ENCODE assay signal across 15 cellular contexts in the genomic region with DNA sequence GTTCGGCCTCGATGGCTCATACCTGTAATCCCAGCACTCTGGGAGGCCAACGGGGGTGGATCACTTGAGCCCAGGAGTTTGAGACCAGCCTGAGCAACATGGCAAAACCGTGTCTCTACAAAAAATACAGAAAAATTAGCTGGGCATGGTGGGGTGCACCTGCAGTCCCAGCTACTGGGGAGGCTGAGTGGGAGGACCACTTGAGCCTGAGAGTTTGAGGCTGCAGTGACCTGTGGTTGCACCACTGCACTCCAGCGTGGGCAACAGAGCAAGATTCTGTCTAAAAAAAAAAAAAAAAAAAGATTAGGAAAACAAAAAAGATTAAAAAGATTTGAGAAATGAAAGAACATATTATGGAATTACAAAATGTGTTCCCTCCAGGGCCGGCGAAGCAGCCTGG. TPM values are rescaled to one million over a fixed set of nuclear protein-coding genes. Genes with fewer than 3 reads are reported as not detected.
DNase-seq lines count a peak whose midpoint lies in the region; ATAC-seq and TF ChIP-seq lines count a peak whose summit lies in the region.
"Had no signal": no experiment of that assay in that cellular context is flagged by ENCODE, and none has a peak within 500 bp of the region (broad histone marks: within the 10 kb centered on the region; RNA-seq: fewer than 3 reads in every experiment).

No MANE protein-coding gene starts in this region.

- H3K9me3 ChIP-seq in CD4-positive, alpha-beta memory T cell (ENCODE audit: control insufficient read depth in 1 of 2, low read length in 2 of 2) = no peaks in the 10 kb centered on the region
- H3K9me3 ChIP-seq in OCI-LY7 (ENCODE audit: low read length) (peaks cover 21% of the 10 kb centered on the region), ovary (no peaks in the 10 kb centered on the region)
- peaks cover 0 to 4% (median 0%) of the 10 kb centered on the region in 3 experiments for H3K9me3 ChIP-seq in naive thymus-derived CD4-positive, alpha-beta T cell (ENCODE audit: control insufficient read depth in 2 of 3, low read length in 3 of 3)

- H3K4me3 ChIP-seq in CD4-positive, alpha-beta memory T cell (ENCODE audit: low read length in 2 of 2) = no peak overlapping the region
- H3K4me3 ChIP-seq in OCI-LY7 (ENCODE audit: low read depth, low read length, poor library complexity, severe bottlenecking) = peak overlapping the region; percentile 25
- H3K4me3 ChIP-seq in naive thymus-derived CD4-positive, alpha-beta T cell (ENCODE audit: low read length) = no peak overlapping the region
- H3K4me3 ChIP-seq in ovary = no peak overlapping the region
- H3K4me3 ChIP-seq: SJSA1 had no signal

- H3K27me3 ChIP-seq in CD4-positive, alpha-beta memory T cell (ENCODE audit: insufficient read depth, low read length) = no peaks in the 10 kb centered on the region
- no peaks in the 10 kb centered on the region for H3K27me3 ChIP-seq in naive thymus-derived CD4-positive, alpha-beta T cell (ENCODE audit: control insufficient read depth in 2 of 2, insufficient read depth in 2 of 2, low read length in 2 of 2)
- no peaks in the 10 kb centered on the region for H3K27me3 ChIP-seq in ovary

- peak overlapping the region; percentile 44 for H3K4me3 Mint-ChIP-seq in activated naive CD8-positive, alpha-beta T cell
- H3K4me3 Mint-ChIP-seq in activated naive CD8-positive, alpha-beta T cell treated with anti-CD3 and anti-CD28 coated beads for 36 hours = no peak overlapping the region
- H3K4me3 Mint-ChIP-seq in CD4-positive, alpha-beta memory T cell = peak overlapping the region in 2 of 8 donors; percentile 31 to 53
- peak overlapping the region in 7 of 10 donors; percentile 23 to 87 (median 42) for H3K4me3 Mint-ChIP-seq in naive thymus-derived CD4-positive, alpha-beta T cell

- peak overlapping the region; percentile 58 for H3K27ac Mint-ChIP-seq in activated naive CD8-positive, alpha-beta T cell
- H3K27ac Mint-ChIP-seq in activated naive CD8-positive, alpha-beta T cell treated with anti-CD3 and anti-CD28 coated beads for 36 hours = no peak overlapping the region
- peak overlapping the region in 6 of 7 donors; percentile 47 to 84 (median 75) for H3K27ac Mint-ChIP-seq in CD4-positive, alpha-beta memory T cell
- H3K27ac Mint-ChIP-seq in naive thymus-derived CD4-positive, alpha-beta T cell = peak overlapping the region in 8 of 9 donors; percentile 68 to 93 (median 84)

- TF ChIP-seq CTCF in OCI-LY7 (conservative IDR thresholded peaks at IDR 0.05; ENCODE audit: low read length) (no peak), ovary (IDR thresholded peaks at IDR 0.05) (no peak)

- no peak for ATAC-seq in naive thymus-derived CD4-positive, alpha-beta T cell
- ATAC-seq: PC-3 had no signal

- BruUV-seq in OCI-LY7 (replicated peaks; lab: Mats Ljungman, UMichigan) = no TSS peak

- peaks cover 76% of the 10 kb centered on the region for H3K4me1 ChIP-seq in CD4-positive, alpha-beta memory T cell (ENCODE audit: insufficient read depth, low read length)
- peaks cover 77% of the 10 kb centered on the region for H3K4me1 ChIP-seq in OCI-LY7 (ENCODE audit: insufficient read depth, low read length, poor library complexity, severe bottlenecking)
- H3K4me1 ChIP-seq in naive thymus-derived CD4-positive, alpha-beta T cell (ENCODE audit: control insufficient read depth in 2 of 2, insufficient read depth in 2 of 2, low read length in 2 of 2) = peaks cover 39 to 70% of the 10 kb centered on the region in 2 donors
- H3K4me1 ChIP-seq in ovary (ENCODE audit: insufficient read depth) = peaks cover 5% of the 10 kb centered on the region
- H3K4me1 ChIP-seq: SJSA1 had no signal

- H3K4me1 Mint-ChIP-seq in activated naive CD8-positive, alpha-beta T cell (ENCODE audit: low read depth) = peaks cover 86% of the 10 kb centered on the region
- peaks cover 61% of the 10 kb centered on the region for H3K4me1 Mint-ChIP-seq in activated naive CD8-positive, alpha-beta T cell treated with anti-CD3 and anti-CD28 coated beads for 36 hours
- H3K4me1 Mint-ChIP-seq in CD4-positive, alpha-beta memory T cell = peaks cover 56 to 86% (median 68%) of the 10 kb centered on the region in 4 donors
- H3K4me1 Mint-ChIP-seq in naive thymus-derived CD4-positive, alpha-beta T cell = peaks cover 58 to 91% (median 84%) of the 10 kb centered on the region in 7 donors

- H3K4me2 ChIP-seq in OCI-LY7 (ENCODE audit: low read length) = peak overlapping the region; percentile 62

- H3K27me3 Mint-ChIP-seq in activated naive CD8-positive, alpha-beta T cell = no peaks in the 10 kb centered on the region
- no peaks in the 10 kb centered on the region for H3K27me3 Mint-ChIP-seq in activated naive CD8-positive, alpha-beta T cell treated with anti-CD3 and anti-CD28 coated beads for 36 hours
- no peaks in the 10 kb centered on the region for H3K27me3 Mint-ChIP-seq in CD4-positive, alpha-beta memory T cell
- H3K27me3 Mint-ChIP-seq in naive thymus-derived CD4-positive, alpha-beta T cell = no peaks in the 10 kb centered on the region

- peaks cover 4% of the 10 kb centered on the region for H3K36me3 Mint-ChIP-seq in activated naive CD8-positive, alpha-beta T cell
- H3K36me3 Mint-ChIP-seq in activated naive CD8-positive, alpha-beta T cell treated with anti-CD3 and anti-CD28 coated beads for 36 hours = peaks cover 16% of the 10 kb centered on the region
- no peaks in the 10 kb centered on the region for H3K36me3 Mint-ChIP-seq in CD4-positive, alpha-beta memory T cell
- H3K36me3 Mint-ChIP-seq in naive thymus-derived CD4-positive, alpha-beta T cell = peaks cover 0 to 44% (median 0%) of the 10 kb centered on the region in 5 donors

- no peaks in the 10 kb centered on the region for H3K36me3 ChIP-seq in CD4-positive, alpha-beta memory T cell (ENCODE audit: insufficient read depth, low read length)
- H3K36me3 ChIP-seq in OCI-LY7 (ENCODE audit: insufficient read depth, low read length) = no peaks in the 10 kb centered on the region; the same call in 1 of the 2 replicates
- no peaks in the 10 kb centered on the region for H3K36me3 ChIP-seq in naive thymus-derived CD4-positive, alpha-beta T cell (ENCODE audit: control insufficient read depth in 2 of 3, insufficient read depth in 3 of 3, low read length in 3 of 3)
- H3K36me3 ChIP-seq in ovary = no peaks in the 10 kb centered on the region
- H3K36me3 ChIP-seq: SJSA1 had no signal

- no peaks in the 10 kb centered on the region for H3K79me2 ChIP-seq in OCI-LY7 (ENCODE audit: insufficient read depth, low read depth, low read length)

- POLR2A ChIA-PET in CD4-positive, alpha-beta memory T cell (lab: Charles Lee; ENCODE audit: partially characterized antibody) = interaction anchor here (0.9 to 1.7 kb wide), 2 partner anchors 113 to 171 kb away, joined by 5 read pairs; partner anchors contain the start of gene IFNAR1
- POLR2A ChIA-PET in OCI-LY7 (lab: Charles Lee) = no interaction called here
- POLR2A ChIA-PET in naive thymus-derived CD4-positive, alpha-beta T cell (lab: Charles Lee) = interaction anchor here (0.6 kb wide), 1 partner anchor 9 kb away, joined by 3 read pairs; no protein-coding TSS in a partner anchor

- WGBS in ovary, 3 donors = 61 to 69% (median 61%) methylated on average over 7 of the region's 7 CpGs

- peak overlapping the region; percentile 45 for H2AFZ ChIP-seq in OCI-LY7 (ENCODE audit: low read length)

- TF ChIP-seq POLR2A in erythroblast (IDR thresholded peaks at IDR 0.05; ENCODE audit: low read length) (no peak), ovary (IDR thresholded peaks at IDR 0.05) (no peak)

- H3K27ac ChIP-seq in CD4-positive, alpha-beta memory T cell (ENCODE audit: low read depth, low read length) = no peak overlapping the region
- H3K27ac ChIP-seq in OCI-LY7 (ENCODE audit: low read depth, low read length, poor library complexity, severe bottlenecking) (peak overlapping the region; percentile 99), ovary (no peak overlapping the region)
- peak overlapping the region; percentile 44 for H3K27ac ChIP-seq in naive thymus-derived CD4-positive, alpha-beta T cell (ENCODE audit: low read depth, low read length)
- H3K27ac ChIP-seq: RWPE1, SJSA1 had no signal

- peaks cover 5% of the 10 kb centered on the region for H3K9me3 Mint-ChIP-seq in activated naive CD8-positive, alpha-beta T cell (ENCODE audit: low read depth)
- peaks cover 22% of the 10 kb centered on the region for H3K9me3 Mint-ChIP-seq in activated naive CD8-positive, alpha-beta T cell treated with anti-CD3 and anti-CD28 coated beads for 36 hours
- peaks cover 0 to 2% (median 0%) of the 10 kb centered on the region in 8 donors for H3K9me3 Mint-ChIP-seq in CD4-positive, alpha-beta memory T cell
- peaks cover 0 to 21% (median 2%) of the 10 kb centered on the region in 11 donors for H3K9me3 Mint-ChIP-seq in naive thymus-derived CD4-positive, alpha-beta T cell

- H4K20me1 ChIP-seq in OCI-LY7 (ENCODE audit: insufficient read depth, low read length) = no peaks in the 10 kb centered on the region

- no peak for TF ChIP-seq EP300 in ovary (IDR thresholded peaks at IDR 0.05)

- H3K9me2 ChIP-seq in OCI-LY7 (ENCODE audit: insufficient read depth, low read length) = no peaks in the 10 kb centered on the region

- intact Hi-C loops in CD4-positive, alpha-beta memory T cell (cut with micrococcal nuclease) = no loop called here
- intact Hi-C loops in OCI-LY7 (cut with micrococcal nuclease; ENCODE audit: unreplicated experiment) (no loop called here), ovary (cut with DNase I) (no loop called here)
- intact Hi-C loops in naive thymus-derived CD4-positive, alpha-beta T cell (cut with micrococcal nuclease) = no loop called here

- CTCF ChIA-PET in CD4-positive, alpha-beta memory T cell (lab: Charles Lee; ENCODE audit: partially characterized antibody) = interaction anchor here (1.0 to 1.7 kb wide), 2 partner anchors 50 to 150 kb away, joined by 3 to 6 read pairs; no protein-coding TSS in a partner anchor
- CTCF ChIA-PET in OCI-LY7 (lab: Charles Lee; ENCODE audit: unreplicated experiment) = no interaction called here
- CTCF ChIA-PET in naive thymus-derived CD4-positive, alpha-beta T cell (lab: Charles Lee) = interaction anchor here (1.2 kb wide), 1 partner anchor 11 kb away, joined by 3 read pairs; no protein-coding TSS in a partner anchor

- DNase-seq in activated naive CD8-positive, alpha-beta T cell treated with anti-CD3 and anti-CD28 coated beads for 36 hours = no peak
- DNase-seq in CD4-positive, alpha-beta memory T cell = no peak
- DNase-seq in OCI-LY7 (ENCODE audit: low spot score) (no peak), erythroblast (lab: John Stamatoyannopoulos, UW) (no peak), NCI-H2227 treated with DMSO at 0.1 percent for 48 hours (lab: John Stamatoyannopoulos, UW) (no peak), ovary (no peak)
- DNase-seq in naive thymus-derived CD4-positive, alpha-beta T cell = no peak
- DNase-seq: DMS79 treated with DMSO at 0.1 percent for 48 hours, H7, NCI-H187, NCI-H526 treated with DMSO at 0.1 percent for 48 hours, PC-3 had no signal

RNA-seq across cellular contexts. Expression of gene IFNAR2, which starts 18.4 kb away (rescaled TPM):
- total RNA-seq in activated naive CD8-positive, alpha-beta T cell treated with anti-CD3 and anti-CD28 coated beads for 36 hours = 10 to 100 TPM; 36.9 to 43.7 TPM
- 10 to 100 TPM; 76.5 to 77.7 TPM for total RNA-seq in CD4-positive, alpha-beta memory T cell
- 10 to 100 TPM; 78.0 to 81.1 TPM for polyA plus RNA-seq in CD4-positive, alpha-beta memory T cell
- total RNA-seq in OCI-LY7 (2014; rRNA removed; shearing (Covaris generic)) = 22.1 and 24.8 TPM in 2 replicates
- total RNA-seq in OCI-LY7 (2022) (93.5 and 114 TPM in 2 replicates), ovary (10 to 100 TPM; 10.8 to 27.5 (median 20.5) TPM)
- 10 to 100 TPM; 44.9 to 85.8 (median 60.8) TPM for total RNA-seq in naive thymus-derived CD4-positive, alpha-beta T cell
- 10 to 100 TPM; 77.3 to 90.2 TPM for polyA plus RNA-seq in naive thymus-derived CD4-positive, alpha-beta T cell
- polyA plus RNA-seq in ovary = 10 to 100 TPM; 13.8 to 30.4 TPM

RNA-seq across cellular contexts. Expression of gene IL10RB, which starts 54.9 kb away (rescaled TPM):
- 10 to 100 TPM; 25.3 to 25.9 TPM for total RNA-seq in activated naive CD8-positive, alpha-beta T cell treated with anti-CD3 and anti-CD28 coated beads for 36 hours
- 10 to 100 TPM; 30.6 to 36.4 TPM for total RNA-seq in CD4-positive, alpha-beta memory T cell
- 10 to 100 TPM; 53.3 to 61.8 TPM for polyA plus RNA-seq in CD4-positive, alpha-beta memory T cell
- 44.3 and 48.0 TPM in 2 replicates for total RNA-seq in OCI-LY7 (2014; rRNA removed; shearing (Covaris generic))
- total RNA-seq in OCI-LY7 (2022) (48.3 and 54.5 TPM in 2 replicates), ovary (10 to 100 TPM; 18.1 to 25.5 (median 23.8) TPM)
- total RNA-seq in naive thymus-derived CD4-positive, alpha-beta T cell = 10 to 100 TPM; 17.6 to 35.0 (median 27.2) TPM
- 10 to 100 TPM; 47.2 to 51.4 TPM for polyA plus RNA-seq in naive thymus-derived CD4-positive, alpha-beta T cell
- polyA plus RNA-seq in ovary = 10 to 100 TPM; 31.5 to 31.7 TPM

Comparison
In these comparisons a context has a peak if more than half of its experiments do, and no peak if none do; other contexts are left out.
1. H3K27ac ChIP-seq: peak in OCI-LY7 (single experiment) and naive thymus-derived CD4-positive, alpha-beta T cell (single experiment); none in CD4-positive, alpha-beta memory T cell (single experiment) and ovary (0 of 2).